12 cellular contexts compared by ENCODE assay signal in genomic region chr2:43707255-43707654, GRCh38. TPM values are rescaled to one million over a fixed set of nuclear protein-coding genes. Genes with fewer than 3 reads are reported as not detected.
A peak's percentile ranks its signal among the peaks of the same experiment; 100 is the strongest.
DNase-seq lines count a peak whose midpoint lies in the region; ATAC-seq, FAIRE-seq and TF ChIP-seq lines count a peak whose summit lies in the region.
"Had no signal": no experiment of that assay in that cellular context is flagged by ENCODE, and none has a peak within 500 bp of the region (broad histone marks: within the 10 kb centered on the region; RNA-seq: fewer than 3 reads in every experiment).

No MANE protein-coding gene starts in this region.

- H3K4me3 Mint-ChIP-seq in activated T-helper 1 cell treated with anti-CD3 and anti-CD28 coated beads, Interleukin-12 subunit alpha, Interleukin-12 subunit beta, Interleukin-2, Interleukin-4 antibody, amounts not matched to agents 30 ng/mL and 10 ng/mL and 1 ng/mL, durations not matched to agents 14 hours and 24 hours and 36 hours, result no peak overlapping the region
- H3K4me3 Mint-ChIP-seq: stimulated activated naive CD8-positive, alpha-beta T cell treated with anti-CD3 and anti-CD28 coated beads, Interleukin-15, Interleukin-2, amounts not matched to agents 100 ng/mL and 50 ng/mL, for 24 hours had no signal

- H3K9me3 Mint-ChIP-seq in activated T-helper 1 cell treated with anti-CD3 and anti-CD28 coated beads, Interleukin-12 subunit alpha, Interleukin-12 subunit beta, Interleukin-2, Interleukin-4 antibody, amounts not matched to agents 30 ng/mL and 10 ng/mL and 1 ng/mL, durations not matched to agents 14 hours and 24 hours and 36 hours, result no peaks in the 10 kb centered on the region
- H3K9me3 Mint-ChIP-seq: stimulated activated naive CD8-positive, alpha-beta T cell treated with anti-CD3 and anti-CD28 coated beads, Interleukin-15, Interleukin-2, amounts not matched to agents 100 ng/mL and 50 ng/mL, for 24 hours had no signal

- DNase-seq in 8988T, result peak; percentile 11
- DNase-seq in HT1080 (ENCODE audit: low read depth), result peak; percentile 80
- DNase-seq in choroid plexus epithelial cell (ENCODE audit: low read depth), result peak; percentile 85
- DNase-seq in mucosa of gallbladder (ENCODE audit: low spot score), result peak; percentile 58
- DNase-seq in activated T-helper 1 cell treated with anti-CD3 and anti-CD28 coated beads, Interleukin-12 subunit alpha, Interleukin-12 subunit beta, Interleukin-2, Interleukin-4 antibody, amounts not matched to agents 30 ng/mL and 10 ng/mL and 1 ng/mL, durations not matched to agents 14 hours and 24 hours and 36 hours (ENCODE audit: low spot score), result no peak
- no peak for DNase-seq in DMS79 (lab: John Stamatoyannopoulos, UW)
- DNase-seq in GM12891 (ENCODE audit: insufficient read length, low spot score), result no peak
- DNase-seq: activated CD4-positive, CD25-positive, alpha-beta regulatory T cell treated with anti-CD3 and anti-CD28 coated beads, Interleukin-2, amount 50 U/mL, for 72 hours had no signal

- no peak for ATAC-seq in GM21423 (IDR thresholded peaks at IDR 0.05; ENCODE audit: unreplicated experiment)

- no peak overlapping the region for H3K4me3 ChIP-seq in choroid plexus epithelial cell (ENCODE audit: low read depth, low read length)
- H3K4me3 ChIP-seq: BLaER1, HAP-1 had no signal

- no peaks in the 10 kb centered on the region for H3K4me1 Mint-ChIP-seq in activated T-helper 1 cell treated with anti-CD3 and anti-CD28 coated beads, Interleukin-12 subunit alpha, Interleukin-12 subunit beta, Interleukin-2, Interleukin-4 antibody, amounts not matched to agents 30 ng/mL and 10 ng/mL and 1 ng/mL, durations not matched to agents 14 hours and 24 hours and 36 hours (ENCODE audit: low read depth)

- no peak for TF ChIP-seq POLR2A in GM12891 (IDR thresholded peaks at IDR 0.05; ENCODE audit: low read depth, low read length)

- no peak for TF ChIP-seq CTCF in choroid plexus epithelial cell (conservative IDR thresholded peaks at IDR 0.05; ENCODE audit: low read depth, low read length)

- H3K27ac Mint-ChIP-seq in activated T-helper 1 cell treated with anti-CD3 and anti-CD28 coated beads, Interleukin-12 subunit alpha, Interleukin-12 subunit beta, Interleukin-2, Interleukin-4 antibody, amounts not matched to agents 30 ng/mL and 10 ng/mL and 1 ng/mL, durations not matched to agents 14 hours and 24 hours and 36 hours, result no peak overlapping the region
- H3K27ac Mint-ChIP-seq: stimulated activated naive CD8-positive, alpha-beta T cell treated with anti-CD3 and anti-CD28 coated beads, Interleukin-15, Interleukin-2, amounts not matched to agents 100 ng/mL and 50 ng/mL, for 24 hours had no signal

- intact Hi-C loops in activated T-helper 1 cell treated with anti-CD3 and anti-CD28 coated beads, Interleukin-12 subunit alpha, Interleukin-12 subunit beta, Interleukin-2, Interleukin-4 antibody, amounts not matched to agents 30 ng/mL and 10 ng/mL and 1 ng/mL, durations not matched to agents 14 hours and 24 hours and 36 hours (cut with micrococcal nuclease), result no loop called here

- no peaks in the 10 kb centered on the region for H3K36me3 Mint-ChIP-seq in activated T-helper 1 cell treated with anti-CD3 and anti-CD28 coated beads, Interleukin-12 subunit alpha, Interleukin-12 subunit beta, Interleukin-2, Interleukin-4 antibody, amounts not matched to agents 30 ng/mL and 10 ng/mL and 1 ng/mL, durations not matched to agents 14 hours and 24 hours and 36 hours (ENCODE audit: low read depth)

- peaks cover 8% of the 10 kb centered on the region for H3K27me3 Mint-ChIP-seq in activated T-helper 1 cell treated with anti-CD3 and anti-CD28 coated beads, Interleukin-12 subunit alpha, Interleukin-12 subunit beta, Interleukin-2, Interleukin-4 antibody, amounts not matched to agents 30 ng/mL and 10 ng/mL and 1 ng/mL, durations not matched to agents 14 hours and 24 hours and 36 hours (ENCODE audit: insufficient read depth)

- no peak for FAIRE-seq in GM12891 (lab: Jason Lieb, UNC)

TF ChIP-seq in GM12891, 5 proteins besides CTCF, POLR2A, EP300 and RAD21:
- TF ChIP-seq TAF1 (IDR thresholded peaks at IDR 0.05; ENCODE audit: low read depth, low read length) (no peak), POLR2AphosphoS5 (IDR thresholded peaks at IDR 0.05; ENCODE audit: low read depth, low read length) (no peak), SPI1 (IDR thresholded peaks at IDR 0.05; ENCODE audit: low read depth, low read length) (no peak), POU2F2 (IDR thresholded peaks at IDR 0.05; ENCODE audit: low read depth, low read length) (no peak), PAX5 (IDR thresholded peaks at IDR 0.05; ENCODE audit: insufficient read depth, low read length, severe bottlenecking) (no peak)

RNA-seq across cellular contexts. Expression of gene C1GALT1C1L, which starts 31.0 kb away (rescaled TPM):
- total RNA-seq in HT1080 (2014; rRNA removed; shearing (Covaris generic)), result 0.87 and 1.7 TPM in 2 replicates
- polyA plus RNA-seq in HT1080 (2015; cell fraction: cytosol; rRNA removed), result 0.79 and 2.0 TPM in 2 replicates
- 0.92 and 1.2 TPM in 2 replicates for polyA plus RNA-seq in HT1080 (2015; cell fraction: nucleus; rRNA removed)
- 0.92 TPM for total RNA-seq in mucosa of gallbladder
- not detected in 2 replicates for total RNA-seq in activated T-helper 1 cell treated with anti-CD3 and anti-CD28 coated beads, Interleukin-12 subunit alpha, Interleukin-12 subunit beta, Interleukin-2, Interleukin-4 antibody, amounts not matched to agents 30 ng/mL and 10 ng/mL and 1 ng/mL, durations not matched to agents 14 hours and 24 hours and 36 hours
- polyA plus RNA-seq in GM12891 (2012; ENCODE audit: low read depth, missing spikeins), result not detected

Comparison
In these comparisons a context has a peak if more than half of its experiments do, and no peak if none do; other contexts are left out.
1. DNase-seq: peak in 8988T (single experiment), HT1080 (single experiment), choroid plexus epithelial cell (single experiment) and mucosa of gallbladder (single experiment); none in activated T-helper 1 cell treated with anti-CD3 and anti-CD28 coated beads, Interleukin-12 subunit alpha, Interleukin-12 subunit beta, Interleukin-2, Interleukin-4 antibody, amounts not matched to agents 30 ng/mL and 10 ng/mL and 1 ng/mL, durations not matched to agents 14 hours and 24 hours and 36 hours (single experiment), DMS79 (single experiment) and GM12891 (single experiment).